ENCODE assay signal across 20 cellular contexts in genomic region chr4:188949608-188950007, GRCh38.
A peak's percentile ranks its signal among the peaks of the same experiment; 100 is the strongest.
DNase-seq lines count a peak whose midpoint lies in the region; ATAC-seq, FAIRE-seq and TF ChIP-seq lines count a peak whose summit lies in the region.
"Had no signal": no experiment of that assay in that cellular context is flagged by ENCODE, and none has a peak within 500 bp of the region (broad histone marks: within the 10 kb centered on the region; RNA-seq: fewer than 3 reads in every experiment).

No MANE protein-coding gene starts in this region.

- no peak overlapping the region for H2AK5ac ChIP-seq in H1 (ENCODE audit: low read depth, low read length)

- no peak overlapping the region for H4K91ac ChIP-seq in H1 (replicated peaks; ENCODE audit: insufficient read length, low read length)

- H3K79me2 ChIP-seq in H1 (ENCODE audit: control insufficient read depth in 1 of 2, insufficient read depth in 2 of 2, low read length in 2 of 2) = no peaks in the 10 kb centered on the region
- H3K79me2 ChIP-seq in neural cell (replicated peaks; ENCODE audit: insufficient read depth, low read length) = no peaks in the 10 kb centered on the region

- no peak overlapping the region for H3K23ac ChIP-seq in H1 (ENCODE audit: insufficient read length)

- no peak overlapping the region for H3K14ac ChIP-seq in H1 (ENCODE audit: insufficient read length)

- no peak overlapping the region for H2BK5ac ChIP-seq in H1 (ENCODE audit: low read depth, low read length)

- H2BK20ac ChIP-seq in H1 (ENCODE audit: low read length) = no peak overlapping the region

- no peak overlapping the region for H2BK15ac ChIP-seq in H1 (ENCODE audit: low read length)

- TF ChIP-seq CTCF in H1 (IDR thresholded peaks at IDR 0.05; ENCODE audit: control extremely low read depth in 1 of 3, insufficient read depth in 1 of 3, low read depth in 1 of 3, low read length in 3 of 3) = no peak
- peak; percentile 35 for TF ChIP-seq CTCF in neural cell (IDR thresholded peaks at IDR 0.05; ENCODE audit: poor library complexity, severe bottlenecking)

- H3K9me3 ChIP-seq in H1 (ENCODE audit: insufficient read depth in 2 of 2, low read depth in 1 of 2, low read length in 1 of 2) = no peaks in the 10 kb centered on the region
- H3K9me3 ChIP-seq in neural cell (ENCODE audit: low read length) = no peaks in the 10 kb centered on the region
- H3K9me3 ChIP-seq: SJCRH30 had no signal

- no peak for TF ChIP-seq POLR2A in H1 (IDR thresholded peaks at IDR 0.05; ENCODE audit: control extremely low read depth in 1 of 2, low read depth in 2 of 2, low read length in 2 of 2)

- 54% methylated on average over 4 of the region's 4 CpGs; no CpG with 5 or more reads in 1 of the 2 experiments for WGBS in H1 (ENCODE audit: extremely low coverage in 1 of 2, insufficient coverage in 1 of 2, insufficient read length in 1 of 2, insufficient replicate concordance in 2 of 2, low coverage in 1 of 2, low lambda C conversion rate in 2 of 2, missing lambda C conversion rate in 1 of 2), 2 experiments

- H3K56ac ChIP-seq in H1 (replicated peaks; ENCODE audit: insufficient read length, low read depth, low read length) = no peak overlapping the region

- H3K4me2 ChIP-seq in H1 (ENCODE audit: insufficient read depth in 1 of 2, low read depth in 2 of 2, low read length in 2 of 2) = no peak overlapping the region
- no peak overlapping the region for H3K4me2 ChIP-seq in neural cell (ENCODE audit: low read length)

- H3K27me3 ChIP-seq in H7 (ENCODE audit: control insufficient read depth, insufficient read depth, low read length) (no peaks in the 10 kb centered on the region), H1 (replicated peaks in 1 of 4; ENCODE audit: control insufficient read depth in 3 of 4, extremely low read depth in 1 of 4, insufficient read depth in 3 of 4, low read length in 3 of 4) (no peaks in the 10 kb centered on the region), neural cell (ENCODE audit: insufficient read depth, low read depth, low read length) (no peaks in the 10 kb centered on the region)
- H3K27me3 ChIP-seq: SJCRH30 had no signal

- H2BK12ac ChIP-seq in H1 (ENCODE audit: low read depth, low read length) = no peak overlapping the region

- no peak overlapping the region for H3K4ac ChIP-seq in H1 (replicated peaks; ENCODE audit: insufficient read length, low read depth, low read length)

- H3K36me3 ChIP-seq in H7 (replicated peaks; ENCODE audit: control insufficient read depth, insufficient read depth, low read length) (no peaks in the 10 kb centered on the region), H1 (ENCODE audit: control insufficient read depth in 2 of 4, insufficient read depth in 4 of 4, low read length in 3 of 4) (no peaks in the 10 kb centered on the region), neural cell (ENCODE audit: insufficient read depth, low read length) (no peaks in the 10 kb centered on the region)
- H3K36me3 ChIP-seq: SJCRH30 had no signal

- H3K79me1 ChIP-seq in H1 (ENCODE audit: low read depth, low read length) = no peaks in the 10 kb centered on the region

- POLR2A ChIA-PET in H1 (lab: Charles Lee; ENCODE audit: partially characterized antibody) = no interaction called here

- H3F3A ChIP-seq in neural cell (ENCODE audit: insufficient read depth, low read length, poor library complexity, severe bottlenecking) = no peaks in the 10 kb centered on the region

- CTCF ChIA-PET in H1 (lab: Charles Lee; ENCODE audit: partially characterized antibody) = interaction anchor here (0.9 to 1.6 kb wide), 3 partner anchors 22 to 204 kb away, joined by 3 to 4 read pairs (median 4); no protein-coding TSS in a partner anchor

- no peak overlapping the region for H2BK120ac ChIP-seq in H1 (replicated peaks; ENCODE audit: low read depth, low read length)

- no peak overlapping the region for H4K8ac ChIP-seq in H1 (ENCODE audit: extremely low read depth, insufficient read depth, low read length)

- TF ChIP-seq RAD21 in H1 (IDR thresholded peaks at IDR 0.05 in 1 of 2, conservative IDR thresholded peaks at IDR 0.05 in 1 of 2; ENCODE audit: low read depth in 2 of 2, low read length in 2 of 2) (peak in 1 of 2 experiments; percentile 17; a peak in 1 of 4 replicates), neural cell (conservative IDR thresholded peaks at IDR 0.05) (peak; percentile 52)

- H3K4me1 ChIP-seq in H1 (replicated peaks in 1 of 4; ENCODE audit: control insufficient read depth in 3 of 4, insufficient read depth in 4 of 4, low read length in 3 of 4) = peaks cover 0 to 2% (median 0%) of the 10 kb centered on the region in 4 experiments; a peak in 1 of 7 replicates
- H3K4me1 ChIP-seq: SJCRH30 had no signal

- ATAC-seq in esophagus mucosa = no peak
- ATAC-seq: GM12878, PC-3, SK-N-SH treated with all-trans-retinoic acid at 6 μM for 48 hours had no signal

- peak overlapping the region; percentile 92 for H2AFZ ChIP-seq in H1 (ENCODE audit: low read length)
- no peak overlapping the region for H2AFZ ChIP-seq in neural cell (ENCODE audit: low read depth, low read length)

- peak; percentile 67 for DNase-seq in DMS53 (lab: John Stamatoyannopoulos, UW)
- DNase-seq in H7 = peak; percentile 62
- no peak for DNase-seq in H1 (ENCODE audit: low read depth in 1 of 2, low spot score in 2 of 2)
- DNase-seq in LoVo (ENCODE audit: low spot score) = no peak
- DNase-seq in activated naive CD4-positive, alpha-beta T cell treated with anti-CD3 and anti-CD28 coated beads, Interleukin-2, amount 50 U/mL, for 16 hours = no peak
- DNase-seq: Calu3; GDM1; Kasumi-1; NCI-H2029; NCI-H446 treated with DMSO at 0.1 percent for 48 hours; NCI-H526; NCI-H82; NK-92 treated with Interleukin-12 subunit alpha and Interleukin-12 subunit beta, amount 100 ng/mL, for 24 hours; PC-3; SJCRH30 had no signal

- H4K20me1 ChIP-seq in H1 (replicated peaks in 1 of 2; ENCODE audit: control insufficient read depth in 1 of 2, insufficient read depth in 2 of 2, low read length in 2 of 2) (no peaks in the 10 kb centered on the region), neural cell (ENCODE audit: insufficient read depth) (no peaks in the 10 kb centered on the region)

- no peaks in the 10 kb centered on the region for H3K9me2 ChIP-seq in neural cell (ENCODE audit: insufficient read depth, low read length)

- no peaks in the 10 kb centered on the region for H3K23me2 ChIP-seq in H1 (ENCODE audit: low read depth, low read length)

- no peak overlapping the region for H4K5ac ChIP-seq in H1 (ENCODE audit: insufficient read length, low read depth, low read length)

- H3K18ac ChIP-seq in H1 (ENCODE audit: extremely low read depth, low read length) = no peak overlapping the region

- no peak overlapping the region for H3K9ac ChIP-seq in H1 (replicated peaks in 1 of 4; ENCODE audit: extremely low read depth in 1 of 4, low read depth in 3 of 4, low read length in 3 of 4)
- H3K9ac ChIP-seq in neural cell (ENCODE audit: low read length) = no peak overlapping the region

- FAIRE-seq in H1 (lab: Jason Lieb, UNC) = peak; percentile 28
- FAIRE-seq: GM12878, H54 had no signal

- H3K27ac ChIP-seq in H1 (ENCODE audit: low read depth, low read length) (no peak overlapping the region), neural cell (ENCODE audit: low read length) (no peak overlapping the region)
- H3K27ac ChIP-seq: SJCRH30 had no signal

- H3K4me3 ChIP-seq in H7 (ENCODE audit: insufficient read depth, low read depth, low read length) (no peak overlapping the region), H1 (ENCODE audit: extremely low read depth in 1 of 4, insufficient read depth in 2 of 4, low read depth in 3 of 4, low read length in 4 of 4) (no peak overlapping the region), neural cell (ENCODE audit: low read length) (no peak overlapping the region)
- H3K4me3 ChIP-seq: GM12878, SJCRH30 had no signal

- no peak for TF ChIP-seq EP300 in H1 (IDR thresholded peaks at IDR 0.05; ENCODE audit: borderline replicate concordance in 1 of 2, low read depth in 2 of 2, low read length in 2 of 2)
- TF ChIP-seq EP300 in neural cell (conservative IDR thresholded peaks at IDR 0.05; ENCODE audit: poor library complexity, severe bottlenecking) = no peak

TF ChIP-seq in H1, 55 proteins besides CTCF, POLR2A, EP300 and RAD21:
- TF ChIP-seq NRF1 (IDR thresholded peaks at IDR 0.05; ENCODE audit: low read depth, low read length) (no peak), BACH1 (IDR thresholded peaks at IDR 0.05; ENCODE audit: low read length) (no peak), CEBPB (IDR thresholded peaks at IDR 0.05; ENCODE audit: low read depth, low read length) (no peak), TEAD4 (IDR thresholded peaks at IDR 0.05; ENCODE audit: low read depth, low read length) (no peak)

TF ChIP-seq in neural cell, 6 proteins besides CTCF, POLR2A, EP300 and RAD21:
- TF ChIP-seq MXI1 (conservative IDR thresholded peaks at IDR 0.05; ENCODE audit: poor library complexity, severe bottlenecking) (no peak), POLR2AphosphoS5 (IDR thresholded peaks at IDR 0.05) (no peak), REST (IDR thresholded peaks at IDR 0.05; ENCODE audit: borderline replicate concordance) (no peak), SMC3 (conservative IDR thresholded peaks at IDR 0.05; ENCODE audit: poor library complexity) (peak; percentile 24)
TF ChIP-seq in neural cell: peak in this region for 1.

Comparison
In these comparisons a context has a peak if more than half of its experiments do, and no peak if none do; other contexts are left out.
1. DNase-seq: peak in DMS53 (single experiment) and H7 (single experiment); none in H1 (0 of 2), LoVo (single experiment) and activated naive CD4-positive, alpha-beta T cell treated with anti-CD3 and anti-CD28 coated beads, Interleukin-2, amount 50 U/mL, for 16 hours (single experiment).